ENCODE assay signal across 1 cellular context in the genomic region with DNA sequence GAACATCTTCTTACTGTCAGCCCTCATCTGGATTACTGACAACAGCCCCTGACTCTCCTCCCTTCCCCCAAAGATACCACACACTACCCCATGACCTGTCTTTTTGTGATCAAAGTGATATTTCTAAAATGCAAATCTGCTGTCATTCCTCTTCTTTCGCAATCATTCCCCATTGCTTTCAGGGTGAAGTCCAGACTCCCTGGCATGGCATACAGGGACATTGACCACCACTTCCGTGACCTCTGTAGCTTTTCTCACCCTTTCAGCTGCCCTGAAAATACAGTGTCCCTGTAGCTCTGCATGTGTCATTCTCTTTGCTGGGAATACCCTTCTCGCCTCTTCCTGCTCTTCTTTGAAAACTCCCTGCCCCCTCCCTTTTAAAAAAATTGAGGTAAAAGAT.
TF ChIP-seq lines count a peak whose summit lies in the region.

No MANE protein-coding gene starts in this region.

TF ChIP-seq in WTC11, 78 proteins besides CTCF, POLR2A, EP300 and RAD21:
- no peak for TF ChIP-seq TCF7 (CRISPR knock-in tag; IDR thresholded peaks at IDR 0.05; ENCODE audit: low read depth)
- TF ChIP-seq GABPB1 (CRISPR knock-in tag; IDR thresholded peaks at IDR 0.05): peak; percentile 32; the same call in 1 of the 2 replicates
- TF ChIP-seq PREB (CRISPR knock-in tag; IDR thresholded peaks at IDR 0.05; ENCODE audit: borderline replicate concordance): no peak
- TF ChIP-seq ZBTB43 (CRISPR knock-in tag; IDR thresholded peaks at IDR 0.05): no peak
TF ChIP-seq in WTC11: peak in this region for 1.
